In genomic region chr16:30416624-30417298, GRCh38 we compare ENCODE assay signal across 8 cellular contexts. TPM values are rescaled to one million over a fixed set of nuclear protein-coding genes. Genes with fewer than 3 reads are reported as not detected.
DNase-seq lines count a peak whose midpoint lies in the region; ATAC-seq and TF ChIP-seq lines count a peak whose summit lies in the region.

No MANE protein-coding gene starts in this region.

- POLR2A ChIA-PET in AG04449 (lab: Yijun Ruan, JAX): interaction anchor here (1.0 to 1.9 kb wide), 2 partner anchors 9 to 10 kb away, joined by 4 to 8 read pairs; partner anchors contain the start of gene ZNF771
- POLR2A ChIA-PET in naive thymus-derived CD4-positive, alpha-beta T cell (lab: Charles Lee): interaction anchor here (0.7 to 4.3 kb wide), 12 partner anchors 9 to 234 kb away, joined by 3 to 82 read pairs (median 8); partner anchors contain the start of genes CD2BP2, CORO1A, DCTPP1 and SEPHS2

- H3K4me1 Mint-ChIP-seq in HFFc6 (ENCODE audit: low read depth) (peaks cover 25% of the 10 kb centered on the region), chondrocyte (ENCODE audit: low read depth) (peaks cover 10% of the 10 kb centered on the region)
- peaks cover 14 to 37% (median 19%) of the 10 kb centered on the region in 7 donors for H3K4me1 Mint-ChIP-seq in naive thymus-derived CD4-positive, alpha-beta T cell

- peak overlapping the region; percentile 85 for H3K27ac ChIP-seq in naive thymus-derived CD4-positive, alpha-beta T cell (ENCODE audit: low read depth, low read length)

- no peaks in the 10 kb centered on the region for H3K9me3 Mint-ChIP-seq in HFFc6
- no peaks in the 10 kb centered on the region for H3K9me3 Mint-ChIP-seq in chondrocyte (ENCODE audit: low read depth)
- no peaks in the 10 kb centered on the region for H3K9me3 Mint-ChIP-seq in naive thymus-derived CD4-positive, alpha-beta T cell

- H3K36me3 ChIP-seq in naive thymus-derived CD4-positive, alpha-beta T cell (ENCODE audit: control insufficient read depth in 2 of 3, insufficient read depth in 3 of 3, low read length in 3 of 3): peaks cover 0 to 14% (median 0%) of the 10 kb centered on the region in 3 experiments
- H3K36me3 ChIP-seq in MG63: peaks cover 55% of the 10 kb centered on the region

- no peak overlapping the region for H3K27ac Mint-ChIP-seq in HFFc6
- no peak overlapping the region for H3K27ac Mint-ChIP-seq in chondrocyte (ENCODE audit: unreplicated experiment)
- H3K27ac Mint-ChIP-seq in naive thymus-derived CD4-positive, alpha-beta T cell: peak overlapping the region in 8 of 9 donors; percentile 33 to 82 (median 66)

- H3K27me3 ChIP-seq in naive thymus-derived CD4-positive, alpha-beta T cell (ENCODE audit: control insufficient read depth in 2 of 2, insufficient read depth in 2 of 2, low read length in 2 of 2): no peaks in the 10 kb centered on the region
- H3K27me3 ChIP-seq in MG63: no peaks in the 10 kb centered on the region

- H3K36me3 Mint-ChIP-seq in HFFc6 (ENCODE audit: low read depth): peaks cover 23% of the 10 kb centered on the region
- peaks cover 16% of the 10 kb centered on the region for H3K36me3 Mint-ChIP-seq in chondrocyte (ENCODE audit: low read depth)
- H3K36me3 Mint-ChIP-seq in naive thymus-derived CD4-positive, alpha-beta T cell: peaks cover 0 to 16% (median 10%) of the 10 kb centered on the region in 5 donors

- CTCF ChIA-PET in AG04449 (lab: Yijun Ruan, JAX): interaction anchor here (1.6 to 11.2 kb wide), 3 partner anchors 8 to 118 kb away, joined by 5 to 94 read pairs (median 35); partner anchors contain the start of genes DCTPP1, ZNF747 and ZNF771
- CTCF ChIA-PET in naive thymus-derived CD4-positive, alpha-beta T cell (lab: Charles Lee): interaction anchor here (1.2 kb wide), 1 partner anchor 13 kb away, joined by 5 read pairs; the partner anchor contains the start of gene DCTPP1

- peaks cover 8% of the 10 kb centered on the region for H3K27me3 Mint-ChIP-seq in HFFc6 (ENCODE audit: insufficient read depth)
- no peaks in the 10 kb centered on the region for H3K27me3 Mint-ChIP-seq in chondrocyte (ENCODE audit: low read depth)
- no peaks in the 10 kb centered on the region for H3K27me3 Mint-ChIP-seq in naive thymus-derived CD4-positive, alpha-beta T cell

- ATAC-seq in naive thymus-derived CD4-positive, alpha-beta T cell: no peak
- no peak for ATAC-seq in sciatic nerve

- H3K4me3 ChIP-seq in AG04449 (ENCODE audit: low read depth, low read length) (peak overlapping the region; percentile 62), MG63 (no peak overlapping the region)
- H3K4me3 ChIP-seq in naive thymus-derived CD4-positive, alpha-beta T cell (ENCODE audit: low read length): peak overlapping the region; percentile 76

- DNase-seq in AG04449 (ENCODE audit: low read depth, low spot score) (no peak), HFFc6 (no peak), chondrocyte (ENCODE audit: low spot score) (no peak), MG63 (no peak), NCI-H446 (lab: John Stamatoyannopoulos, UW) (no peak), sciatic nerve (ENCODE audit: low spot score) (no peak), DMS 273 (lab: John Stamatoyannopoulos, UW; ENCODE audit: unreplicated experiment) (no peak)
- DNase-seq in naive thymus-derived CD4-positive, alpha-beta T cell: no peak

- no peaks in the 10 kb centered on the region for H3K9me3 ChIP-seq in naive thymus-derived CD4-positive, alpha-beta T cell (ENCODE audit: control insufficient read depth in 2 of 3, low read length in 3 of 3)
- H3K9me3 ChIP-seq in MG63: no peaks in the 10 kb centered on the region

- TF ChIP-seq CTCF in AG04449 (IDR thresholded peaks at IDR 0.05; ENCODE audit: insufficient read depth, low read length, missing control alignments): no peak
- TF ChIP-seq CTCF in HFFc6 (IDR thresholded peaks at IDR 0.05): no peak
- no peak for TF ChIP-seq CTCF in chondrocyte (IDR thresholded peaks at IDR 0.05)

- intact Hi-C loops in naive thymus-derived CD4-positive, alpha-beta T cell (cut with micrococcal nuclease): loop anchor here (1.0 to 10.0 kb wide), 4 partner anchors 9 to 612 kb away; partner anchors contain the start of genes MAZ (in 1 of the 2), SRCAP (in 1 of the 2), ZNF48 (in 1 of the 2) and ZNF771 (in 1 of the 2)
- intact Hi-C loops in sciatic nerve (cut with DNase I): no loop called here

- H3K4me3 Mint-ChIP-seq in HFFc6 (peak overlapping the region; percentile 17), chondrocyte (ENCODE audit: unreplicated experiment) (peak overlapping the region; percentile 48)
- peak overlapping the region; percentile 0 to 80 (median 60) for H3K4me3 Mint-ChIP-seq in naive thymus-derived CD4-positive, alpha-beta T cell

- peaks cover 6 to 8% of the 10 kb centered on the region in 2 donors for H3K4me1 ChIP-seq in naive thymus-derived CD4-positive, alpha-beta T cell (ENCODE audit: control insufficient read depth in 2 of 2, insufficient read depth in 2 of 2, low read length in 2 of 2)

RNA-seq across cellular contexts. Expression of gene ZNF771, which starts 9.4 kb away (rescaled TPM):
- total RNA-seq in HFFc6 (2021; fragmentation: NEBNext Ultra II Directional; extraction: Animal tissue kit (Norgen Biotek cat#: 25700)): 10 to 100 TPM; 15.8 to 19.1 (median 16.8) TPM
- total RNA-seq in chondrocyte: 10.2 to 16.3 TPM (median 10.8 TPM) in 3 replicates
- total RNA-seq in naive thymus-derived CD4-positive, alpha-beta T cell: 1 to 10 TPM; 1.2 to 9.0 (median 4.5) TPM
- 1 to 10 TPM; 3.1 to 9.4 TPM for polyA plus RNA-seq in naive thymus-derived CD4-positive, alpha-beta T cell
- total RNA-seq in MG63 (2014; rRNA removed; shearing (Covaris generic); ENCODE audit: low replicate concordance): 13.1 and 28.5 TPM in 2 replicates
- 7.5 TPM for total RNA-seq in sciatic nerve

RNA-seq across cellular contexts. Expression of gene DCTPP1, which starts 13.1 kb away (rescaled TPM):
- 10 to 100 TPM; 24.9 to 37.9 (median 28.5) TPM for total RNA-seq in HFFc6 (2021; fragmentation: NEBNext Ultra II Directional; extraction: Animal tissue kit (Norgen Biotek cat#: 25700))
- 25.5 to 33.8 TPM (median 26.4 TPM) in 3 replicates for total RNA-seq in chondrocyte
- 10 to 100 TPM; 11.6 to 74.1 (median 13.8) TPM for total RNA-seq in naive thymus-derived CD4-positive, alpha-beta T cell
- polyA plus RNA-seq in naive thymus-derived CD4-positive, alpha-beta T cell: 10 to 100 TPM; 75.0 to 81.1 TPM
- total RNA-seq in MG63 (2014; rRNA removed; shearing (Covaris generic); ENCODE audit: low replicate concordance): 106 and 131 TPM in 2 replicates
- total RNA-seq in sciatic nerve: 20.4 TPM

RNA-seq across cellular contexts. Expression of gene ZNF48, which starts 21.5 kb away (rescaled TPM):
- 1 to 10 TPM; 5.3 to 7.9 (median 6.1) TPM for total RNA-seq in HFFc6 (2021; fragmentation: NEBNext Ultra II Directional; extraction: Animal tissue kit (Norgen Biotek cat#: 25700))
- 10.6 to 11.8 TPM (median 10.8 TPM) in 3 replicates for total RNA-seq in chondrocyte
- total RNA-seq in naive thymus-derived CD4-positive, alpha-beta T cell: 10 to 100 TPM in 3 of 5 experiments, 1 to 10 TPM in 2; 6.0 to 16.0 (median 15.6) TPM
- polyA plus RNA-seq in naive thymus-derived CD4-positive, alpha-beta T cell: 10 to 100 TPM in 1 of 2 donors, 1 to 10 TPM in 1; 6.0 to 10.9 TPM
- 17.2 and 19.8 TPM in 2 replicates for total RNA-seq in MG63 (2014; rRNA removed; shearing (Covaris generic); ENCODE audit: low replicate concordance)
- 6.7 TPM for total RNA-seq in sciatic nerve

RNA-seq across cellular contexts. Expression of gene SEPHS2, which starts 28.9 kb away (rescaled TPM):
- 10 to 100 TPM; 29.7 to 36.7 (median 31.1) TPM for total RNA-seq in HFFc6 (2021; fragmentation: NEBNext Ultra II Directional; extraction: Animal tissue kit (Norgen Biotek cat#: 25700))
- total RNA-seq in chondrocyte (37.4 to 54.3 TPM (median 53.8 TPM) in 3 replicates), sciatic nerve (25.2 TPM)
- 10 to 100 TPM; 20.9 to 69.6 (median 47.1) TPM for total RNA-seq in naive thymus-derived CD4-positive, alpha-beta T cell
- polyA plus RNA-seq in naive thymus-derived CD4-positive, alpha-beta T cell: 10 to 100 TPM; 61.2 to 83.9 TPM
- 75.8 and 110 TPM in 2 replicates for total RNA-seq in MG63 (2014; rRNA removed; shearing (Covaris generic); ENCODE audit: low replicate concordance)

RNA-seq across cellular contexts. Expression of gene SEPTIN1, which starts 34.4 kb away (rescaled TPM):
- 1 to 10 TPM; 1.5 to 2.8 (median 1.8) TPM for total RNA-seq in HFFc6 (2021; fragmentation: NEBNext Ultra II Directional; extraction: Animal tissue kit (Norgen Biotek cat#: 25700))
- 0.85 to 1.7 TPM (median 1.3 TPM) in 3 replicates for total RNA-seq in chondrocyte
- total RNA-seq in naive thymus-derived CD4-positive, alpha-beta T cell: 100 to 1,000 TPM; 176 to 355 (median 183) TPM
- polyA plus RNA-seq in naive thymus-derived CD4-positive, alpha-beta T cell: 100 to 1,000 TPM; 221 to 257 TPM
- not detected in 2 replicates for total RNA-seq in MG63 (2014; rRNA removed; shearing (Covaris generic); ENCODE audit: low replicate concordance)
- total RNA-seq in sciatic nerve: 7.2 TPM

Comparison
In these comparisons a context has a peak if more than half of its experiments do, and no peak if none do; other contexts are left out.
1. H3K27ac Mint-ChIP-seq: peak in naive thymus-derived CD4-positive, alpha-beta T cell (8 of 9); none in HFFc6 (single experiment) and chondrocyte (single experiment).
2. Peak in every context shown above with its lines, with median percentiles within 50 percentile points of each other: H3K4me3 Mint-ChIP-seq.